In genomic region chr22:38710866-38711265, GRCh38 we compare ENCODE assay signal across 17 cellular contexts.
"Had no signal": no experiment of that assay in that cellular context is flagged by ENCODE, and none has a peak within 500 bp of the region (broad histone marks: within the 10 kb centered on the region; RNA-seq: fewer than 3 reads in every experiment).

No MANE protein-coding gene starts in this region.

- H3K27ac ChIP-seq: VCaP had no signal

- H3K9me3 Mint-ChIP-seq: activated CD4-positive, alpha-beta memory T cell treated with anti-CD3 and anti-CD28 coated beads for 36 hours; mesothelial cell of epicardium had no signal

- H3K4me3 Mint-ChIP-seq: activated CD4-positive, alpha-beta memory T cell treated with anti-CD3 and anti-CD28 coated beads for 36 hours; activated CD8-positive, alpha-beta memory T cell treated with anti-CD3 and anti-CD28 coated beads, Interleukin-2, amount 10 ng/mL, durations not matched to agents 7 days and 5 days; mesothelial cell of epicardium had no signal

- ATAC-seq: activated CD8-positive, alpha-beta memory T cell treated with anti-CD3 and anti-CD28 coated beads, Interleukin-2, amount 10 ng/mL, durations not matched to agents 7 days and 5 days; left lobe of liver; stimulated activated naive CD8-positive, alpha-beta T cell treated with anti-CD3 and anti-CD28 coated beads, Interleukin-15, Interleukin-2, amounts not matched to agents 100 U/mL and 50 U/mL, for 24 hours had no signal

- H3K27me3 ChIP-seq: cardiac muscle cell had no signal

- H3K4me3 ChIP-seq: cardiac muscle cell had no signal

- H3K27me3 Mint-ChIP-seq: activated CD4-positive, alpha-beta memory T cell treated with anti-CD3 and anti-CD28 coated beads for 36 hours; activated CD8-positive, alpha-beta memory T cell treated with anti-CD3 and anti-CD28 coated beads, Interleukin-2, amount 10 ng/mL, durations not matched to agents 7 days and 5 days had no signal

- H3K27ac Mint-ChIP-seq: activated CD4-positive, alpha-beta memory T cell treated with anti-CD3 and anti-CD28 coated beads for 36 hours; activated CD8-positive, alpha-beta memory T cell treated with anti-CD3 and anti-CD28 coated beads, Interleukin-2, amount 10 ng/mL, durations not matched to agents 7 days and 5 days; mesothelial cell of epicardium had no signal

- DNase-seq: activated CD4-positive, alpha-beta memory T cell treated with anti-CD3 and anti-CD28 coated beads for 36 hours; activated CD4-positive, alpha-beta T cell treated with anti-CD3 and anti-CD28 coated beads for 4 hours; activated CD8-positive, alpha-beta memory T cell treated with anti-CD3 and anti-CD28 coated beads, Interleukin-2, amount 10 ng/mL, durations not matched to agents 7 days and 5 days; activated effector memory CD4-positive, alpha-beta T cell treated with Interleukin-2 at 50 U/mL for 16 hours; activated naive CD4-positive, alpha-beta T cell treated with anti-CD3 and anti-CD28 coated beads, Interleukin-2, amount 50 U/mL, for 16 hours; amniotic stem cell; dermis blood vessel endothelial cell; hypothalamus; occipital lobe; retina; stimulated activated CD8-positive, alpha-beta memory T cell treated with anti-CD3 and anti-CD28 coated beads, Interleukin-4, amount 100 ng/mL, for 48 hours; stimulated activated naive CD8-positive, alpha-beta T cell treated with anti-CD3 and anti-CD28 coated beads, Interleukin-15, Interleukin-2, amounts not matched to agents 100 U/mL and 50 U/mL, for 24 hours; trophoblast cell had no signal
